Comparison of ENCODE assay signal across 22 cellular contexts in genomic region chr3:118792191-118792590, GRCh38.
"Had no signal": no experiment of that assay in that cellular context is flagged by ENCODE, and none has a peak within 500 bp of the region (broad histone marks: within the 10 kb centered on the region; RNA-seq: fewer than 3 reads in every experiment).

No MANE protein-coding gene starts in this region.

- H3K36me3 ChIP-seq: left lung, lower lobe of right lung, prostate gland, right lobe of liver, suprapubic skin, thyroid gland, upper lobe of left lung, vagina had no signal

- ATAC-seq: foreskin keratinocyte; left lung; lower lobe of right lung; natural killer cell; right lobe of liver; stimulated activated effector memory CD8-positive, alpha-beta T cell treated with anti-CD3 and anti-CD28 coated beads, Interleukin-12 subunit alpha, Interleukin-12 subunit beta, amount 100 ng/mL, for 72 hours; stimulated activated naive CD8-positive, alpha-beta T cell treated with anti-CD3 and anti-CD28 coated beads, Interleukin-15, Interleukin-2, amounts not matched to agents 100 U/mL and 50 U/mL, for 24 hours had no signal

- H3K4me3 ChIP-seq: left lung, lower lobe of right lung, prostate gland, right lobe of liver, suprapubic skin, thyroid gland, upper lobe of left lung, vagina had no signal

- H3K79me2 ChIP-seq: parathyroid adenoma had no signal

- H3K27me3 ChIP-seq: foreskin keratinocyte, left lung, right lobe of liver, thyroid gland, upper lobe of left lung, vagina had no signal

- H3K27ac ChIP-seq: foreskin keratinocyte, left lung, lower lobe of right lung, parathyroid adenoma, prostate gland, right lobe of liver, suprapubic skin, thyroid gland, upper lobe of left lung, vagina had no signal

- H2AFZ ChIP-seq: parathyroid adenoma had no signal

- DNase-seq: effector CD4-positive, alpha-beta T cell; endodermal cell; erythroblast; foreskin keratinocyte; immature natural killer cell; left lung; lower lobe of right lung; natural killer cell; occipital lobe; right lobe of liver; stimulated activated CD4-positive, alpha-beta T cell treated with anti-CD3 and anti-CD28 coated beads, Interleukin-4, amount 100 ng/mL, for 1 hour; stimulated activated CD8-positive, alpha-beta memory T cell treated with anti-CD3 and anti-CD28 coated beads, Interleukin-4, amount 100 ng/mL, for 48 hours; stimulated activated naive CD8-positive, alpha-beta T cell treated with anti-CD3 and anti-CD28 coated beads, Interleukin-15, Interleukin-2, amounts not matched to agents 100 U/mL and 50 U/mL, for 24 hours; thyroid gland; upper lobe of left lung had no signal

- H3K4me1 ChIP-seq: foreskin keratinocyte, left lung, lower lobe of right lung, parathyroid adenoma, prostate gland, right lobe of liver, suprapubic skin, thyroid gland, upper lobe of left lung, vagina had no signal

- FAIRE-seq: endothelial cell of umbilical vein, keratinocyte had no signal

- H3K9ac ChIP-seq: parathyroid adenoma had no signal

- H3K9me3 ChIP-seq: left lung, lower lobe of right lung, prostate gland, right lobe of liver, suprapubic skin, thyroid gland, upper lobe of left lung, vagina had no signal
